In genomic region chr9:37423508-37423907, GRCh38 we compare ENCODE assay signal across 9 cellular contexts. TPM values are rescaled to one million over a fixed set of nuclear protein-coding genes. Genes with fewer than 3 reads are reported as not detected.
DNase-seq lines count a peak whose midpoint lies in the region; ATAC-seq, FAIRE-seq and TF ChIP-seq lines count a peak whose summit lies in the region.
"Had no signal": no experiment of that assay in that cellular context is flagged by ENCODE, and none has a peak within 500 bp of the region (broad histone marks: within the 10 kb centered on the region; RNA-seq: fewer than 3 reads in every experiment).

No MANE protein-coding gene starts in this region.

- FAIRE-seq in H54 (lab: Jason Lieb, UNC) = no peak

- TF ChIP-seq CTCF in cardiac muscle cell (IDR thresholded peaks at IDR 0.05; ENCODE audit: low read depth, low read length) = no peak
- TF ChIP-seq CTCF in astrocyte of the cerebellum (IDR thresholded peaks at IDR 0.05; ENCODE audit: low read depth, low read length, missing control alignments) = no peak
- TF ChIP-seq CTCF in upper lobe of left lung (IDR thresholded peaks at IDR 0.05) = no peak

- no peaks in the 10 kb centered on the region for H3K9me3 ChIP-seq in cardiac muscle cell (ENCODE audit: low read depth)
- H3K9me3 ChIP-seq in upper lobe of left lung = no peaks in the 10 kb centered on the region

- H3K4me1 Mint-ChIP-seq in memory B cell = peaks cover 15% of the 10 kb centered on the region

- H3K4me3 ChIP-seq in cardiac muscle cell (peak overlapping the region; percentile 63), astrocyte of the cerebellum (ENCODE audit: low read depth, low read length) (peak overlapping the region; percentile 80), upper lobe of left lung (peak overlapping the region; percentile 53 to 91 (median 71))

- H3K36me3 ChIP-seq in cardiac muscle cell (peaks cover 9% of the 10 kb centered on the region), upper lobe of left lung (peaks cover 0 to 31% (median 21%) of the 10 kb centered on the region in 4 donors)

- no peak overlapping the region for H3K27ac ChIP-seq in cardiac muscle cell
- peak overlapping the region in 1 of 4 donors; percentile 93 for H3K27ac ChIP-seq in upper lobe of left lung

- peak overlapping the region; percentile 90 for H3K27ac Mint-ChIP-seq in memory B cell

- no peaks in the 10 kb centered on the region for H3K27me3 ChIP-seq in cardiac muscle cell
- no peaks in the 10 kb centered on the region for H3K27me3 ChIP-seq in upper lobe of left lung

- ATAC-seq in left ventricle myocardium superior = no peak
- no peak for ATAC-seq in memory B cell (ENCODE audit: low read depth)
- ATAC-seq in upper lobe of left lung (ENCODE audit: low FRiP score in 2 of 2) = no peak
- ATAC-seq in GM19467 (IDR thresholded peaks at IDR 0.05; ENCODE audit: unreplicated experiment) = no peak

- TF ChIP-seq POLR2A in upper lobe of left lung (IDR thresholded peaks at IDR 0.05) (no peak), H54 (IDR thresholded peaks at IDR 0.05; ENCODE audit: low read depth, low read length) (no peak)

- H3K36me3 Mint-ChIP-seq in memory B cell = peaks cover 14% of the 10 kb centered on the region

- no peak for DNase-seq in cardiac muscle cell (ENCODE audit: low read depth in 1 of 2, low spot score in 1 of 2)
- DNase-seq in left ventricle myocardium superior = no peak
- no peak for DNase-seq in astrocyte of the cerebellum (ENCODE audit: low read depth)
- DNase-seq in memory B cell (ENCODE audit: low spot score in 2 of 2) = no peak
- DNase-seq in upper lobe of left lung = no peak
- DNase-seq in H54 (ENCODE audit: insufficient read length, low spot score) = no peak
- DNase-seq in cerebellar nuclear complex (lab: John Stamatoyannopoulos, UW) = no peak
- DNase-seq: DMS 273 treated with DMSO at 0.1 percent for 48 hours had no signal

- 62 to 73% methylated on average over 2 of the region's 2 CpGs for WGBS in upper lobe of left lung, 2 donors

- in situ Hi-C loops in astrocyte of the cerebellum (cut with HindIII; ENCODE audit: low sequenced_read_pairs) = no loop called here

- H3K4me1 ChIP-seq in cardiac muscle cell (ENCODE audit: low read depth) (peaks cover 23% of the 10 kb centered on the region), upper lobe of left lung (peaks cover 21 to 33% (median 23%) of the 10 kb centered on the region in 4 donors)

- H3K9me3 Mint-ChIP-seq in memory B cell = no peaks in the 10 kb centered on the region

- H3K4me3 Mint-ChIP-seq in memory B cell = peak overlapping the region; percentile 96

- no peaks in the 10 kb centered on the region for H3K27me3 Mint-ChIP-seq in memory B cell

- intact Hi-C loops in left ventricle myocardium superior (cut with micrococcal nuclease) = no loop called here

- TF ChIP-seq EP300 in upper lobe of left lung (IDR thresholded peaks at IDR 0.05) = no peak

RNA-seq across cellular contexts. Expression of gene GRHPR, which starts 1.0 kb away (rescaled TPM):
- total RNA-seq in cardiac muscle cell (335 and 376 TPM in 2 replicates), left ventricle myocardium superior (117 TPM), upper lobe of left lung (10 to 100 TPM; 68.2 to 97.6 (median 81.3) TPM)
- 252 and 280 TPM in 2 replicates for polyA plus RNA-seq in cardiac muscle cell

RNA-seq across cellular contexts. Expression of gene ZBTB5, which starts 41.7 kb away (rescaled TPM):
- total RNA-seq in cardiac muscle cell (16.2 and 24.9 TPM in 2 replicates), left ventricle myocardium superior (5.2 TPM), upper lobe of left lung (10 to 100 TPM in 3 of 6 donors, 1 to 10 TPM in 3; 7.9 to 15.0 (median 10.0) TPM)
- 6.7 and 10.9 TPM in 2 replicates for polyA plus RNA-seq in cardiac muscle cell
